In genomic region chr20:1874534-1875168, GRCh38 we compare ENCODE assay signal across 2 cellular contexts.
TF ChIP-seq lines count a peak whose summit lies in the region.

No MANE protein-coding gene starts in this region.

TF ChIP-seq in GM12878, 131 proteins besides CTCF, POLR2A, EP300 and RAD21 (continued from another document):
- no peak for TF ChIP-seq NKRF (conservative IDR thresholded peaks at IDR 0.05)
- no peak for TF ChIP-seq HDAC2 (IDR thresholded peaks at IDR 0.05)
- no peak for TF ChIP-seq ZNF592 (IDR thresholded peaks at IDR 0.05)
- TF ChIP-seq NR2F1 (conservative IDR thresholded peaks at IDR 0.05): 0 out of 2 replicates have a peak, but pooled peaks have one; percentile 36
- TF ChIP-seq MLLT1 (IDR thresholded peaks at IDR 0.05): 0 out of 2 replicates have a peak, but pooled peaks have one; percentile 30

TF ChIP-seq in liver, 16 proteins besides CTCF, POLR2A, EP300 and RAD21 (continued from another document):
- TF ChIP-seq JUND (IDR thresholded peaks at IDR 0.05) (peak; percentile 93 to 97), FOXA1 (IDR thresholded peaks at IDR 0.05) (no peak), REST (IDR thresholded peaks at IDR 0.05) (no peak), EGR1 (IDR thresholded peaks at IDR 0.05; ENCODE audit: low read depth in 2 of 2) (peak in 1 of 2 donors; percentile 49), NR2F2 (IDR thresholded peaks at IDR 0.05) (peak; percentile 57), SP1 (IDR thresholded peaks at IDR 0.05) (peak; percentile 98)
